24 cellular contexts compared by ENCODE assay signal in genomic region chr10:7181416-7181815, GRCh38.
"Had no signal": no experiment of that assay in that cellular context is flagged by ENCODE, and none has a peak within 500 bp of the region (broad histone marks: within the 10 kb centered on the region; RNA-seq: fewer than 3 reads in every experiment).

No MANE protein-coding gene starts in this region.

- H3K9ac ChIP-seq: neural progenitor cell had no signal

- H3K27ac Mint-ChIP-seq: mesothelial cell of epicardium, naive B cell, nephron progenitor cell, neural progenitor cell, progenitor cell of endocrine pancreas had no signal

- H3K36me3 Mint-ChIP-seq: mesothelial cell of epicardium had no signal

- H3K4me1 ChIP-seq: left ventricle myocardium inferior, right atrium auricular region, stomach, testis, thyroid gland, transverse colon, upper lobe of left lung, vagina had no signal

- H3K27ac ChIP-seq: left ventricle myocardium inferior, neural progenitor cell, ovary, right atrium auricular region, skin epidermis, stomach, testis, thyroid gland, transverse colon, upper lobe of left lung, vagina had no signal

- H3K4me2 ChIP-seq: neural progenitor cell had no signal

- H3K27me3 ChIP-seq: neural progenitor cell, ovary, right atrium auricular region, stomach, testis, thyroid gland, transverse colon, upper lobe of left lung, vagina had no signal

- DNase-seq: left ventricle myocardium inferior; mesendoderm; naive B cell; natural killer cell; nephron progenitor cell; ovary; stimulated activated CD4-positive, alpha-beta T cell treated with anti-CD3 and anti-CD28 coated beads, Interleukin-12 subunit alpha, Interleukin-12 subunit beta, amount 100 ng/mL, for 4 hours; stimulated activated CD4-positive, alpha-beta T cell treated with anti-CD3 and anti-CD28 coated beads, Interleukin-15, amount 100 ng/mL, for 24 hours; stimulated activated CD4-positive, alpha-beta T cell treated with anti-CD3 and anti-CD28 coated beads, Interleukin-2, amount 100 ng/mL, for 24 hours; stimulated activated CD4-positive, alpha-beta T cell treated with anti-CD3 and anti-CD28 coated beads, Interleukin-4, amount 100 ng/mL, for 1 hour; stimulated activated naive CD4-positive, alpha-beta T cell; stomach; testis; thyroid gland; transverse colon; upper lobe of left lung had no signal

- H3K4me1 Mint-ChIP-seq: mesothelial cell of epicardium, neural progenitor cell had no signal

- ATAC-seq: natural killer cell, sciatic nerve had no signal

- H3K9me3 ChIP-seq: left ventricle myocardium inferior, ovary, right atrium auricular region, stomach, testis, thyroid gland, transverse colon, upper lobe of left lung, vagina had no signal

- H3K4me3 ChIP-seq: left ventricle myocardium inferior, lung, neural progenitor cell, ovary, right atrium auricular region, skin epidermis, stomach, testis, thyroid gland, transverse colon, upper lobe of left lung, vagina had no signal

- H3K4me3 Mint-ChIP-seq: mesothelial cell of epicardium, naive B cell, natural killer cell, nephron progenitor cell, neural progenitor cell had no signal

- H3K27me3 Mint-ChIP-seq: naive B cell had no signal

- H3K36me3 ChIP-seq: neural progenitor cell, ovary, right atrium auricular region, thyroid gland, transverse colon, upper lobe of left lung, vagina had no signal

- H3K9me3 Mint-ChIP-seq: mesothelial cell of epicardium, natural killer cell, neural progenitor cell had no signal

- H2AFZ ChIP-seq: neural progenitor cell had no signal
